In genomic region chr15:39403674-39404117, GRCh38 we compare ENCODE assay signal across 1 cellular context.
TF ChIP-seq lines count a peak whose summit lies in the region.

No MANE protein-coding gene starts in this region.

TF ChIP-seq in GM23338, 12 proteins besides CTCF, POLR2A, EP300 and RAD21 (continued from another document):
- TF ChIP-seq ZNF462 (CRISPR knock-in tag; IDR thresholded peaks at IDR 0.05) (no peak), EZH2 (IDR thresholded peaks at IDR 0.05; ENCODE audit: low read depth, unreplicated experiment) (no peak), ZNF331 (CRISPR knock-in tag; IDR thresholded peaks at IDR 0.05; ENCODE audit: low read depth) (no peak), STAT1 (IDR thresholded peaks at IDR 0.05; ENCODE audit: unreplicated experiment) (no peak), NANOG (IDR thresholded peaks at IDR 0.05; ENCODE audit: borderline replicate concordance) (no peak), ETS1 (IDR thresholded peaks at IDR 0.05) (no peak), POLR2AphosphoS5 (IDR thresholded peaks at IDR 0.05; ENCODE audit: low read depth) (no peak), EZH2phosphoT487 (IDR thresholded peaks at IDR 0.05; ENCODE audit: unreplicated experiment) (no peak), CREB1 (CRISPR knock-in tag; IDR thresholded peaks at IDR 0.05; ENCODE audit: low read depth) (no peak)
